Comparison of ENCODE assay signal across 8 cellular contexts in genomic region chr11:72814139-72814830, GRCh38. TPM values are rescaled to one million over a fixed set of nuclear protein-coding genes. Genes with fewer than 3 reads are reported as not detected.
A peak's percentile ranks its signal among the peaks of the same experiment; 100 is the strongest.
DNase-seq lines count a peak whose midpoint lies in the region; ATAC-seq and TF ChIP-seq lines count a peak whose summit lies in the region.

ATG16L2 (plus strand) TSS chr11:72814411; CDS start chr11:72814446, 35 bp downstream.

- H3K4me2 ChIP-seq in DND-41 (ENCODE audit: insufficient read depth, low read length) (peak within 1 kb of the TSS; percentile 93), neural cell (ENCODE audit: low read length) (peak within 1 kb of the TSS; percentile 78)

- H3K9me2 ChIP-seq in neural cell (ENCODE audit: insufficient read depth, low read length): no peaks in the 10 kb centered on the region

- TF ChIP-seq EP300 in neural cell (conservative IDR thresholded peaks at IDR 0.05; ENCODE audit: poor library complexity, severe bottlenecking): peak; percentile 67
- TF ChIP-seq EP300 in stomach (IDR thresholded peaks at IDR 0.05): no peak

- H3K79me2 ChIP-seq in DND-41 (ENCODE audit: insufficient read depth, low read length) (peaks cover 64% of the 10 kb centered on the region), neural cell (replicated peaks; ENCODE audit: insufficient read depth, low read length) (no peaks in the 10 kb centered on the region)

- WGBS in stomach, 5 donors: 0 to 1% (median 1%) methylated on average over 27 to 74 of the region's 74 CpGs

- no peak for TF ChIP-seq RAD21 in neural cell (conservative IDR thresholded peaks at IDR 0.05)

- H2AFZ ChIP-seq in DND-41 (ENCODE audit: low read depth, low read length) (peak within 1 kb of the TSS; percentile 95), neural cell (ENCODE audit: low read depth, low read length) (peak within 1 kb of the TSS; percentile 80)

- H3F3A ChIP-seq in neural cell (ENCODE audit: insufficient read depth, low read length, poor library complexity, severe bottlenecking): no peaks in the 10 kb centered on the region

- H3K4me3 ChIP-seq in DND-41 (ENCODE audit: low read depth in 1 of 2, low read length in 2 of 2) (peak within 1 kb of the TSS; percentile 92 to 97), RWPE2 (ENCODE audit: severe bottlenecking) (peak within 1 kb of the TSS; percentile 66), neural cell (ENCODE audit: low read length) (peak within 1 kb of the TSS; percentile 96), stomach (peak within 1 kb of the TSS; percentile 89 to 95 (median 90))

- no peaks in the 10 kb centered on the region for H3K9me3 ChIP-seq in DND-41 (ENCODE audit: insufficient read depth, low read length, severe bottlenecking)
- H3K9me3 ChIP-seq in RWPE2 (ENCODE audit: severe bottlenecking): no peaks in the 10 kb centered on the region
- H3K9me3 ChIP-seq in neural cell (ENCODE audit: low read length): no peaks in the 10 kb centered on the region
- no peaks in the 10 kb centered on the region for H3K9me3 ChIP-seq in stomach

- ATAC-seq in DND-41 (ENCODE audit: insufficient read depth, low read depth): peak; percentile 66
- ATAC-seq in GM21619 (IDR thresholded peaks at IDR 0.05; ENCODE audit: unreplicated experiment): peak; percentile 55
- peak; percentile 66 for ATAC-seq in RWPE2 (ENCODE audit: low read depth)

- DNase-seq in DND-41 (peak; percentile 86), KBM-7 (peak; percentile 89), RWPE2 (ENCODE audit: low spot score) (no peak), fibroblast of the conjunctiva (ENCODE audit: low read depth) (peak; percentile 49), stomach (peak; percentile 89)
- DNase-seq in activated T-helper 9 cell treated with anti-CD3 and anti-CD28 coated beads, Interleukin-2, amount 50 U/mL, for 16 hours (ENCODE audit: low read depth): peak; percentile 86

- TF ChIP-seq CTCF in DND-41 (IDR thresholded peaks at IDR 0.05; ENCODE audit: borderline replicate concordance, extremely low read depth, low read length, poor library complexity, severe bottlenecking): peak; percentile 14
- no peak for TF ChIP-seq CTCF in RWPE2 (IDR thresholded peaks at IDR 0.05; ENCODE audit: poor library complexity, severe bottlenecking)
- TF ChIP-seq CTCF in neural cell (IDR thresholded peaks at IDR 0.05; ENCODE audit: poor library complexity, severe bottlenecking): peak; percentile 41
- peak in 3 of 7 experiments; percentile 25 to 54 (median 30) for TF ChIP-seq CTCF in stomach (IDR thresholded peaks at IDR 0.05)

- peaks cover 53% of the 10 kb centered on the region for H3K4me1 ChIP-seq in DND-41 (ENCODE audit: insufficient read depth, low read length)
- peaks cover 13% of the 10 kb centered on the region for H3K4me1 ChIP-seq in RWPE2 (ENCODE audit: insufficient read depth, poor library complexity, severe bottlenecking)
- peaks cover 27 to 54% (median 42%) of the 10 kb centered on the region in 4 donors for H3K4me1 ChIP-seq in stomach

- TF ChIP-seq POLR2A in stomach (IDR thresholded peaks at IDR 0.05): peak in 1 of 4 donors; percentile 28

- H3K27me3 ChIP-seq in DND-41 (ENCODE audit: insufficient read depth, low read length, poor library complexity) (no peaks in the 10 kb centered on the region), RWPE2 (ENCODE audit: insufficient read depth, poor library complexity, severe bottlenecking) (no peaks in the 10 kb centered on the region), neural cell (ENCODE audit: insufficient read depth, low read depth, low read length) (no peaks in the 10 kb centered on the region), stomach (no peaks in the 10 kb centered on the region)

- H3K27ac ChIP-seq in DND-41 (ENCODE audit: low read length) (peak within 1 kb of the TSS; percentile 97), RWPE2 (ENCODE audit: poor library complexity, severe bottlenecking) (peak within 1 kb of the TSS; percentile 67), neural cell (ENCODE audit: low read length) (peak within 1 kb of the TSS; percentile 70), stomach (peak within 1 kb of the TSS; percentile 88 to 98 (median 96))

- peak within 1 kb of the TSS; percentile 95 for H3K9ac ChIP-seq in DND-41 (ENCODE audit: low read depth, low read length)
- peak within 1 kb of the TSS; percentile 85 for H3K9ac ChIP-seq in neural cell (ENCODE audit: low read length)

- intact Hi-C loops in stomach (cut with DNase I; ENCODE audit: low total_unique reads): loop anchor here (10.0 kb wide), 1 partner anchor 89 kb away; no protein-coding TSS in a partner anchor

- in situ Hi-C loops in KBM-7 (cut with MboI; ENCODE audit: low pct_unique_long_range_greater_than_20kb, low sequenced_read_pairs): no loop called here

- H4K20me1 ChIP-seq in DND-41 (ENCODE audit: insufficient read depth, low read length): peaks cover 14% of the 10 kb centered on the region
- no peaks in the 10 kb centered on the region for H4K20me1 ChIP-seq in neural cell (ENCODE audit: insufficient read depth)

- H3K36me3 ChIP-seq in DND-41 (ENCODE audit: insufficient read depth, low read length): peaks cover 41% of the 10 kb centered on the region
- H3K36me3 ChIP-seq in RWPE2 (ENCODE audit: low read depth): peaks cover 13% of the 10 kb centered on the region
- H3K36me3 ChIP-seq in neural cell (ENCODE audit: insufficient read depth, low read length): no peaks in the 10 kb centered on the region
- peaks cover 0 to 35% (median 27%) of the 10 kb centered on the region in 4 donors for H3K36me3 ChIP-seq in stomach

TF ChIP-seq in neural cell, 6 proteins besides CTCF, POLR2A, EP300 and RAD21:
- TF ChIP-seq REST (IDR thresholded peaks at IDR 0.05; ENCODE audit: borderline replicate concordance) (peak; percentile 17), EZH2 (IDR thresholded peaks at IDR 0.05; ENCODE audit: borderline replicate concordance, insufficient read depth, low read length, poor library complexity, severe bottlenecking) (no peak), TAF1 (IDR thresholded peaks at IDR 0.05; ENCODE audit: low read depth) (no peak), MXI1 (conservative IDR thresholded peaks at IDR 0.05; ENCODE audit: poor library complexity, severe bottlenecking) (peak; percentile 65), POLR2AphosphoS5 (IDR thresholded peaks at IDR 0.05) (peak; percentile 33), SMC3 (conservative IDR thresholded peaks at IDR 0.05; ENCODE audit: poor library complexity) (peak; percentile 45)

RNA-seq across cellular contexts. Expression of gene ATG16L2, which starts in this region (rescaled TPM):
- polyA plus RNA-seq in neural cell: 9.4 and 10.6 TPM in 2 replicates
- polyA minus RNA-seq in neural cell: 3.2 and 6.3 TPM in 2 replicates
- 100 to 1,000 TPM in 1 of 5 donors, 10 to 100 TPM in 4; 13.0 to 266 (median 40.3) TPM for total RNA-seq in stomach
- polyA plus RNA-seq in stomach: 10 to 100 TPM; 15.4 to 67.0 (median 30.4) TPM
